Comparison of ENCODE assay signal across 8 cellular contexts in the genomic region with DNA sequence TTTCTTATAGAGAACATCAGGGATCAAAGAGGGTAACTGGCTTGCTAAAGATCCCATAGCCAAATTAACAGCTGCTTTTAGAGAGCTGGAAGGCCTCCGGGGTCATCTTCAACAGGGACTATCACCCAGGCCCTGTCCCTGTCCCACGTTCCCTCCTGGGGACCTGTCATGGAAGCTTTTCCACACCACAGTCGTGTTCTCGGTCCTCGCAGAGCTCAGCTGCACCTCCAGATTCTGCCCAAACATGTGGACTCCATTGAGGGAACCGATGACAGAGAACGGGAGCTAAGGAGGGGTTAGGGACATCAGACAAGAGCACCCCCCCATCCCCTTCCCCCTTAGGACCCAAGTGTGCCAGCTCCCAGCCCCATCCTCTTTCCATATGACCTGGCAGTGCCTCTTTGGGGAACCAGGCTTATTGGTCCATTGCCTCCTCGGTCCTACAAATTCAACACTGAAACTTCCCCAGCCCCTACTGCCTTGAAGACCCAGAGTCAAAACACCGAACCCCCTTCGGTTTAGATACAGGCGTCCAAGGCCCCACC. TPM values are rescaled to one million over a fixed set of nuclear protein-coding genes. Genes with fewer than 3 reads are reported as not detected.
DNase-seq lines count a peak whose midpoint lies in the region; ATAC-seq, FAIRE-seq and TF ChIP-seq lines count a peak whose summit lies in the region.

No MANE protein-coding gene starts in this region.

- peak overlapping the region; percentile 46 for H3K4me2 ChIP-seq in IMR-90 (ENCODE audit: low read depth, low read length)

- dilution Hi-C loops in IMR-90 (cut with HindIII; ENCODE audit: low sequenced_read_pairs, unreplicated experiment): no loop called here

- H3K4me3 ChIP-seq in IMR-90 (ENCODE audit: insufficient read depth, low read depth, low read length) (peak overlapping the region; percentile 64), bronchial epithelial cell (ENCODE audit: low read depth, low read length) (peak overlapping the region; percentile 57), mucosa of rectum (ENCODE audit: low read length in 2 of 2) (peak overlapping the region; percentile 86 to 91)

- H2BK120ac ChIP-seq in IMR-90 (ENCODE audit: low read depth, low read length): no peak overlapping the region

- no peaks in the 10 kb centered on the region for H3K9me3 ChIP-seq in IMR-90 (ENCODE audit: control insufficient read depth, insufficient read depth, low read length)
- H3K9me3 ChIP-seq in mucosa of rectum (ENCODE audit: control insufficient read depth in 2 of 2, low read length in 2 of 2): no peaks in the 10 kb centered on the region

- CTCF ChIA-PET in IMR-90 (lab: Yijun Ruan, JAX): no interaction called here

- peaks cover 5 to 21% of the 10 kb centered on the region in 2 experiments; a peak in 2 of 4 replicates for H3K79me1 ChIP-seq in IMR-90 (ENCODE audit: low read depth in 1 of 2, low read length in 2 of 2)

- TF ChIP-seq CTCF in 22Rv1 (IDR thresholded peaks at IDR 0.05): no peak
- no peak for TF ChIP-seq CTCF in IMR-90 (conservative IDR thresholded peaks at IDR 0.05; ENCODE audit: low read depth, low read length)
- no peak for TF ChIP-seq CTCF in bronchial epithelial cell (IDR thresholded peaks at IDR 0.05; ENCODE audit: insufficient read depth, low read length, severe bottlenecking)

- no peak for FAIRE-seq in bronchial epithelial cell (lab: Jason Lieb, UNC)

- intact Hi-C loops in IMR-90 (cut with micrococcal nuclease): loop anchor here (10.0 kb wide), 1 partner anchor 98 kb away; no protein-coding TSS in a partner anchor

- H3K27me3 ChIP-seq in IMR-90 (ENCODE audit: control insufficient read depth, insufficient read depth, low read length) (no peaks in the 10 kb centered on the region), bronchial epithelial cell (ENCODE audit: control insufficient read depth, insufficient read depth, low read length) (no peaks in the 10 kb centered on the region), mucosa of rectum (ENCODE audit: control insufficient read depth in 2 of 2, insufficient read depth in 2 of 2, low read length in 2 of 2) (no peaks in the 10 kb centered on the region)

- TSS peak; percentile 51 for BruUV-seq in IMR-90 (replicated peaks; lab: Mats Ljungman, UMichigan)

- peak overlapping the region; percentile 76 for H3K14ac ChIP-seq in IMR-90 (replicated peaks; ENCODE audit: low read depth, low read length)

- peaks cover 17% of the 10 kb centered on the region for H3K9me1 ChIP-seq in IMR-90 (ENCODE audit: insufficient read depth, low read length)

- H2AFZ ChIP-seq in IMR-90 (replicated peaks; ENCODE audit: low read length, poor library complexity): peak overlapping the region; percentile 98

- H3K9ac ChIP-seq in IMR-90 (ENCODE audit: low read depth, low read length) (peak overlapping the region; percentile 55), mucosa of rectum (ENCODE audit: low read depth in 1 of 2, low read length in 2 of 2) (peak overlapping the region; percentile 56 to 63)

- POLR2A ChIA-PET in IMR-90 (lab: Charles Lee; ENCODE audit: unreplicated experiment): no interaction called here

- TF ChIP-seq POLR2A in IMR-90 (IDR thresholded peaks at IDR 0.05; ENCODE audit: low read depth, low read length): no peak

- no peak overlapping the region for H2BK20ac ChIP-seq in IMR-90 (ENCODE audit: low read depth, low read length)

- peak overlapping the region; percentile 56 to 99 for H4K8ac ChIP-seq in IMR-90 (ENCODE audit: low read depth in 2 of 2, low read length in 2 of 2)

- H4K5ac ChIP-seq in IMR-90 (ENCODE audit: low read depth, low read length): peak overlapping the region; percentile 50

- H4K20me1 ChIP-seq in IMR-90 (ENCODE audit: insufficient read depth, low read length): no peaks in the 10 kb centered on the region

- peak overlapping the region; percentile 78 for H2AK9ac ChIP-seq in IMR-90 (replicated peaks; ENCODE audit: low read depth, low read length, poor library complexity)

- H2BK5ac ChIP-seq in IMR-90 (ENCODE audit: low read depth, low read length, poor library complexity, severe bottlenecking): peak overlapping the region; percentile 26

- H2BK15ac ChIP-seq in IMR-90 (ENCODE audit: low read depth, low read length): peak overlapping the region; percentile 43; the same call in 1 of the 3 replicates

- H4K91ac ChIP-seq in IMR-90 (ENCODE audit: insufficient read depth, low read depth, low read length): 0 out of 2 replicates have a peak overlapping the region, but pooled peaks have one; percentile 59

- no peak for ATAC-seq in IMR-90 (ENCODE audit: low read depth)
- ATAC-seq in HG03135 (IDR thresholded peaks at IDR 0.05; ENCODE audit: unreplicated experiment): no peak
- no peak for ATAC-seq in GM19452 (IDR thresholded peaks at IDR 0.05; ENCODE audit: unreplicated experiment)

- H3K56ac ChIP-seq in IMR-90 (ENCODE audit: extremely low read depth, insufficient read depth, low read length): 0 out of 2 replicates have a peak overlapping the region, but pooled peaks have one; percentile 56

- TF ChIP-seq RAD21 in IMR-90 (IDR thresholded peaks at IDR 0.05; ENCODE audit: low read length): no peak

- 35% methylated on average over 4 of the region's 11 CpGs; no CpG with 5 or more reads in 1 of the 2 experiments for WGBS in IMR-90 (ENCODE audit: extremely low coverage in 2 of 2, insufficient read length in 1 of 2), 2 experiments

- H3K36me3 ChIP-seq in IMR-90 (ENCODE audit: control insufficient read depth, insufficient read depth, low read length): peaks cover 2% of the 10 kb centered on the region; the same call in 1 of the 2 replicates
- H3K36me3 ChIP-seq in bronchial epithelial cell (ENCODE audit: control insufficient read depth, insufficient read depth, low read length): no peaks in the 10 kb centered on the region
- H3K36me3 ChIP-seq in mucosa of rectum (ENCODE audit: control insufficient read depth in 2 of 2, insufficient read depth in 2 of 2, low read length in 2 of 2): no peaks in the 10 kb centered on the region

- H3K4me1 ChIP-seq in IMR-90 (ENCODE audit: control insufficient read depth, insufficient read depth, low read length) (peaks cover 5% of the 10 kb centered on the region), mucosa of rectum (ENCODE audit: control insufficient read depth in 2 of 2, insufficient read depth in 2 of 2, low read length in 2 of 2) (peaks cover 8 to 10% of the 10 kb centered on the region in 2 donors)

- H3K27ac ChIP-seq in 22Rv1 (peak overlapping the region; percentile 74), IMR-90 (ENCODE audit: insufficient read depth, low read length) (peak overlapping the region; percentile 57; the same call in 1 of the 2 replicates), mucosa of rectum (ENCODE audit: low read depth in 2 of 2, low read length in 2 of 2) (peak overlapping the region; percentile 82)

- H2AK5ac ChIP-seq in IMR-90 (ENCODE audit: low read depth, low read length): peak overlapping the region; percentile 87

- H3K18ac ChIP-seq in IMR-90 (ENCODE audit: low read depth, low read length): no peak overlapping the region

- H3K4ac ChIP-seq in IMR-90 (ENCODE audit: low read depth, low read length): peak overlapping the region; percentile 82

- H3K23ac ChIP-seq in IMR-90 (ENCODE audit: low read depth, low read length): peak overlapping the region; percentile 25; the same call in 1 of the 2 replicates

- in situ Hi-C loops in IMR-90 (cut with MboI; ENCODE audit: low sequenced_read_pairs): no loop called here
- in situ Hi-C loops in KBM-7 (cut with MboI; ENCODE audit: low pct_unique_long_range_greater_than_20kb, low sequenced_read_pairs): no loop called here

- DNase-seq in IMR-90: no peak
- no peak for DNase-seq in bronchial epithelial cell (ENCODE audit: low read depth)
- no peak for DNase-seq in globus pallidus (ENCODE audit: low spot score)
- DNase-seq in KBM-7: no peak

TF ChIP-seq in IMR-90, 13 proteins besides CTCF, POLR2A, EP300 and RAD21 (continues in another document):
- TF ChIP-seq MAFK (IDR thresholded peaks at IDR 0.05; ENCODE audit: low read depth, low read length): no peak
- TF ChIP-seq, protein P1, sequence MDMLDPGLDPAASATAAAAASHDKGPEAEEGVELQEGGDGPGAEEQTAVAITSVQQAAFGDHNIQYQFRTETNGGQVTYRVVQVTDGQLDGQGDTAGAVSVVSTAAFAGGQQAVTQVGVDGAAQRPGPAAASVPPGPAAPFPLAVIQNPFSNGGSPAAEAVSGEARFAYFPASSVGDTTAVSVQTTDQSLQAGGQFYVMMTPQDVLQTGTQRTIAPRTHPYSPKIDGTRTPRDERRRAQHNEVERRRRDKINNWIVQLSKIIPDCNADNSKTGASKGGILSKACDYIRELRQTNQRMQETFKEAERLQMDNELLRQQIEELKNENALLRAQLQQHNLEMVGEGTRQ (IDR thresholded peaks at IDR 0.05; ENCODE audit: low read depth, low read length): no peak
- TF ChIP-seq MAZ (IDR thresholded peaks at IDR 0.05; ENCODE audit: borderline replicate concordance, low read depth, low read length): no peak
- no peak for TF ChIP-seq FOS (IDR thresholded peaks at IDR 0.05; ENCODE audit: low read depth, low read length)
- no peak for TF ChIP-seq NFE2L2 (IDR thresholded peaks at IDR 0.05; ENCODE audit: low read depth, low read length)

RNA-seq across cellular contexts. Expression of a gene that starts 0.6 kb away (rescaled TPM):
- total RNA-seq in IMR-90 (2012; rRNA removed) (10.6 and 14.3 TPM in 2 replicates), bronchial epithelial cell (12.1 and 13.2 TPM in 2 replicates)
- polyA plus RNA-seq in IMR-90 (2012; rRNA removed): 10.4 and 12.1 TPM in 2 replicates
- polyA plus RNA-seq in IMR-90 (2012; cell fraction: cytosol; rRNA removed): 10.7 and 16.6 TPM in 2 replicates
- polyA plus RNA-seq in IMR-90 (2012; cell fraction: nucleus; rRNA removed; ENCODE audit: low replicate concordance): 10.5 and 24.4 TPM in 2 replicates

RNA-seq across cellular contexts. Expression of a gene that starts 5.6 kb away (rescaled TPM):
- total RNA-seq in IMR-90 (2012; rRNA removed) (4.7 and 5.3 TPM in 2 replicates), bronchial epithelial cell (8.2 and 10.2 TPM in 2 replicates)
- polyA plus RNA-seq in IMR-90 (2012; rRNA removed): 37.0 and 38.5 TPM in 2 replicates
- polyA plus RNA-seq in IMR-90 (2012; cell fraction: cytosol; rRNA removed): 20.7 and 33.0 TPM in 2 replicates
- polyA plus RNA-seq in IMR-90 (2012; cell fraction: nucleus; rRNA removed; ENCODE audit: low replicate concordance): 77.0 and 95.3 TPM in 2 replicates

RNA-seq across cellular contexts. Expression of a gene that starts 38.4 kb away (rescaled TPM):
- total RNA-seq in IMR-90 (2012; rRNA removed) (34.4 and 36.1 TPM in 2 replicates), bronchial epithelial cell (20.5 and 23.6 TPM in 2 replicates)
- polyA plus RNA-seq in IMR-90 (2012; rRNA removed): 106 and 107 TPM in 2 replicates
- polyA plus RNA-seq in IMR-90 (2012; cell fraction: cytosol; rRNA removed): 63.8 and 170 TPM in 2 replicates
- polyA plus RNA-seq in IMR-90 (2012; cell fraction: nucleus; rRNA removed; ENCODE audit: low replicate concordance): 249 and 529 TPM in 2 replicates

RNA-seq across cellular contexts. Expression of a gene that starts 45.7 kb away (rescaled TPM):
- total RNA-seq in IMR-90 (2012; rRNA removed): 40.7 and 41.4 TPM in 2 replicates
- 122 and 136 TPM in 2 replicates for polyA plus RNA-seq in IMR-90 (2012; rRNA removed)
- 130 and 154 TPM in 2 replicates for polyA plus RNA-seq in IMR-90 (2012; cell fraction: cytosol; rRNA removed)
- 115 and 277 TPM in 2 replicates for polyA plus RNA-seq in IMR-90 (2012; cell fraction: nucleus; rRNA removed; ENCODE audit: low replicate concordance)
- total RNA-seq in bronchial epithelial cell: 25.5 and 33.5 TPM in 2 replicates

RNA-seq across cellular contexts. Expression of a gene that starts 49.4 kb away (rescaled TPM):
- not detected in 2 replicates for total RNA-seq in IMR-90 (2012; rRNA removed)
- 0.10 TPM in 1 of 2 replicates, not detected in the other for polyA plus RNA-seq in IMR-90 (2012; rRNA removed)
- 0.04 TPM in 1 of 2 replicates, not detected in the other for polyA plus RNA-seq in IMR-90 (2012; cell fraction: cytosol; rRNA removed)
- 0.07 and 0.18 TPM in 2 replicates for polyA plus RNA-seq in IMR-90 (2012; cell fraction: nucleus; rRNA removed; ENCODE audit: low replicate concordance)
- not detected in 2 replicates for total RNA-seq in bronchial epithelial cell
